2 cellular contexts compared by ENCODE assay signal in genomic region chr15:70752142-70752754, GRCh38.
TF ChIP-seq lines count a peak whose summit lies in the region.

No MANE protein-coding gene starts in this region.

TF ChIP-seq in GM23338, 12 proteins besides CTCF, POLR2A, EP300 and RAD21 (continued from another document):
- no peak for TF ChIP-seq ZNF462 (CRISPR knock-in tag; IDR thresholded peaks at IDR 0.05)
- no peak for TF ChIP-seq EZH2phosphoT487 (IDR thresholded peaks at IDR 0.05; ENCODE audit: unreplicated experiment)
- TF ChIP-seq CREB1 (CRISPR knock-in tag; IDR thresholded peaks at IDR 0.05; ENCODE audit: low read depth): no peak
- no peak for TF ChIP-seq NANOG (IDR thresholded peaks at IDR 0.05; ENCODE audit: borderline replicate concordance)
- no peak for TF ChIP-seq STAT1 (IDR thresholded peaks at IDR 0.05; ENCODE audit: unreplicated experiment)
- no peak for TF ChIP-seq ZNF331 (CRISPR knock-in tag; IDR thresholded peaks at IDR 0.05; ENCODE audit: low read depth)
- TF ChIP-seq ETS1 (IDR thresholded peaks at IDR 0.05): no peak
- TF ChIP-seq, protein P1, sequence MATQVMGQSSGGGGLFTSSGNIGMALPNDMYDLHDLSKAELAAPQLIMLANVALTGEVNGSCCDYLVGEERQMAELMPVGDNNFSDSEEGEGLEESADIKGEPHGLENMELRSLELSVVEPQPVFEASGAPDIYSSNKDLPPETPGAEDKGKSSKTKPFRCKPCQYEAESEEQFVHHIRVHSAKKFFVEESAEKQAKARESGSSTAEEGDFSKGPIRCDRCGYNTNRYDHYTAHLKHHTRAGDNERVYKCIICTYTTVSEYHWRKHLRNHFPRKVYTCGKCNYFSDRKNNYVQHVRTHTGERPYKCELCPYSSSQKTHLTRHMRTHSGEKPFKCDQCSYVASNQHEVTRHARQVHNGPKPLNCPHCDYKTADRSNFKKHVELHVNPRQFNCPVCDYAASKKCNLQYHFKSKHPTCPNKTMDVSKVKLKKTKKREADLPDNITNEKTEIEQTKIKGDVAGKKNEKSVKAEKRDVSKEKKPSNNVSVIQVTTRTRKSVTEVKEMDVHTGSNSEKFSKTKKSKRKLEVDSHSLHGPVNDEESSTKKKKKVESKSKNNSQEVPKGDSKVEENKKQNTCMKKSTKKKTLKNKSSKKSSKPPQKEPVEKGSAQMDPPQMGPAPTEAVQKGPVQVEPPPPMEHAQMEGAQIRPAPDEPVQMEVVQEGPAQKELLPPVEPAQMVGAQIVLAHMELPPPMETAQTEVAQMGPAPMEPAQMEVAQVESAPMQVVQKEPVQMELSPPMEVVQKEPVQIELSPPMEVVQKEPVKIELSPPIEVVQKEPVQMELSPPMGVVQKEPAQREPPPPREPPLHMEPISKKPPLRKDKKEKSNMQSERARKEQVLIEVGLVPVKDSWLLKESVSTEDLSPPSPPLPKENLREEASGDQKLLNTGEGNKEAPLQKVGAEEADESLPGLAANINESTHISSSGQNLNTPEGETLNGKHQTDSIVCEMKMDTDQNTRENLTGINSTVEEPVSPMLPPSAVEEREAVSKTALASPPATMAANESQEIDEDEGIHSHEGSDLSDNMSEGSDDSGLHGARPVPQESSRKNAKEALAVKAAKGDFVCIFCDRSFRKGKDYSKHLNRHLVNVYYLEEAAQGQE (IDR thresholded peaks at IDR 0.05; ENCODE audit: unreplicated experiment): no peak
- no peak for TF ChIP-seq JUNB (IDR thresholded peaks at IDR 0.05; ENCODE audit: unreplicated experiment)

TF ChIP-seq in SK-N-SH treated with all-trans-retinoic acid at 6 μM for 48 hours, 23 proteins besides CTCF, POLR2A, EP300 and RAD21 (continued from another document):
- TF ChIP-seq POU6F1 (CRISPR knock-in tag; IDR thresholded peaks at IDR 0.05; ENCODE audit: borderline replicate concordance, low read depth): no peak
- TF ChIP-seq, protein P2, sequence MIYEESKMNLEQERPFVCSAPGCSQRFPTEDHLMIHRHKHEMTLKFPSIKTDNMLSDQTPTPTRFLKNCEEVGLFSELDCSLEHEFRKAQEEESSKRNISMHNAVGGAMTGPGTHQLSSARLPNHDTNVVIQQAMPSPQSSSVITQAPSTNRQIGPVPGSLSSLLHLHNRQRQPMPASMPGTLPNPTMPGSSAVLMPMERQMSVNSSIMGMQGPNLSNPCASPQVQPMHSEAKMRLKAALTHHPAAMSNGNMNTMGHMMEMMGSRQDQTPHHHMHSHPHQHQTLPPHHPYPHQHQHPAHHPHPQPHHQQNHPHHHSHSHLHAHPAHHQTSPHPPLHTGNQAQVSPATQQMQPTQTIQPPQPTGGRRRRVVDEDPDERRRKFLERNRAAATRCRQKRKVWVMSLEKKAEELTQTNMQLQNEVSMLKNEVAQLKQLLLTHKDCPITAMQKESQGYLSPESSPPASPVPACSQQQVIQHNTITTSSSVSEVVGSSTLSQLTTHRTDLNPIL (CRISPR knock-in tag; IDR thresholded peaks at IDR 0.05; ENCODE audit: low read depth): no peak
- no peak for TF ChIP-seq BACH2 (CRISPR knock-in tag; IDR thresholded peaks at IDR 0.05; ENCODE audit: borderline replicate concordance)
- no peak for TF ChIP-seq TCF4 (CRISPR knock-in tag; IDR thresholded peaks at IDR 0.05; ENCODE audit: borderline replicate concordance)
- no peak for TF ChIP-seq TOX (CRISPR knock-in tag; IDR thresholded peaks at IDR 0.05; ENCODE audit: borderline replicate concordance)
- no peak for TF ChIP-seq CSDC2 (CRISPR knock-in tag; IDR thresholded peaks at IDR 0.05)
- TF ChIP-seq RARB (CRISPR knock-in tag; IDR thresholded peaks at IDR 0.05): no peak
- no peak for TF ChIP-seq ESRRG (CRISPR knock-in tag; IDR thresholded peaks at IDR 0.05)
- TF ChIP-seq, protein P3, sequence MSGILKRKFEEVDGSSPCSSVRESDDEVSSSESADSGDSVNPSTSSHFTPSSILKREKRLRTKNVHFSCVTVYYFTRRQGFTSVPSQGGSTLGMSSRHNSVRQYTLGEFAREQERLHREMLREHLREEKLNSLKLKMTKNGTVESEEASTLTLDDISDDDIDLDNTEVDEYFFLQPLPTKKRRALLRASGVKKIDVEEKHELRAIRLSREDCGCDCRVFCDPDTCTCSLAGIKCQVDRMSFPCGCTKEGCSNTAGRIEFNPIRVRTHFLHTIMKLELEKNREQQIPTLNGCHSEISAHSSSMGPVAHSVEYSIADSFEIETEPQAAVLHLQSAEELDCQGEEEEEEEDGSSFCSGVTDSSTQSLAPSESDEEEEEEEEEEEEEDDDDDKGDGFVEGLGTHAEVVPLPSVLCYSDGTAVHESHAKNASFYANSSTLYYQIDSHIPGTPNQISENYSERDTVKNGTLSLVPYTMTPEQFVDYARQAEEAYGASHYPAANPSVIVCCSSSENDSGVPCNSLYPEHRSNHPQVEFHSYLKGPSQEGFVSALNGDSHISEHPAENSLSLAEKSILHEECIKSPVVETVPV (CRISPR knock-in tag; IDR thresholded peaks at IDR 0.05): no peak
- TF ChIP-seq OSR1 (CRISPR knock-in tag; IDR thresholded peaks at IDR 0.05): no peak
- TF ChIP-seq GLIS3 (CRISPR knock-in tag; IDR thresholded peaks at IDR 0.05): no peak
- no peak for TF ChIP-seq ZNF565 (CRISPR knock-in tag; conservative IDR thresholded peaks at IDR 0.05; ENCODE audit: low read depth)
- no peak for TF ChIP-seq ZFP3 (CRISPR knock-in tag; IDR thresholded peaks at IDR 0.05)
- TF ChIP-seq ZC3H10 (CRISPR knock-in tag; IDR thresholded peaks at IDR 0.05): no peak
- TF ChIP-seq SNAI2 (CRISPR knock-in tag; IDR thresholded peaks at IDR 0.05): no peak
